In genomic region chr10:103576862-103577261, GRCh38 we compare ENCODE assay signal across 18 cellular contexts.
A peak's percentile ranks its signal among the peaks of the same experiment; 100 is the strongest.
DNase-seq lines count a peak whose midpoint lies in the region; ATAC-seq and TF ChIP-seq lines count a peak whose summit lies in the region.
"Had no signal": no experiment of that assay in that cellular context is flagged by ENCODE, and none has a peak within 500 bp of the region (broad histone marks: within the 10 kb centered on the region; RNA-seq: fewer than 3 reads in every experiment).

No MANE protein-coding gene starts in this region.

- H3K4me1 ChIP-seq in stomach (peaks cover 12 to 33% (median 26%) of the 10 kb centered on the region in 4 donors), sigmoid colon (peaks cover 0 to 9% (median 7%) of the 10 kb centered on the region in 4 donors)
- H3K4me1 ChIP-seq: BE2C, left lung, suprapubic skin had no signal

- TF ChIP-seq CTCF in WTC11 (IDR thresholded peaks at IDR 0.05) = no peak
- no peak for TF ChIP-seq CTCF in stomach (IDR thresholded peaks at IDR 0.05)
- no peak for TF ChIP-seq CTCF in sigmoid colon (IDR thresholded peaks at IDR 0.05)
- TF ChIP-seq CTCF in chondrocyte (IDR thresholded peaks at IDR 0.05) = no peak

- TF ChIP-seq POLR2A in stomach (IDR thresholded peaks at IDR 0.05) (no peak), sigmoid colon (IDR thresholded peaks at IDR 0.05) (no peak)

- 11 to 36% (median 24%) methylated on average over 2 of the region's 2 CpGs for WGBS in stomach, 5 donors
- WGBS in sigmoid colon, 2 donors = 8 to 29% methylated on average over 2 of the region's 2 CpGs

- no peak for TF ChIP-seq EP300 in stomach (IDR thresholded peaks at IDR 0.05)
- no peak for TF ChIP-seq EP300 in sigmoid colon (IDR thresholded peaks at IDR 0.05)

- H3K4me1 Mint-ChIP-seq in WTC11 (no peaks in the 10 kb centered on the region), chondrocyte (ENCODE audit: low read depth) (peaks cover 6% of the 10 kb centered on the region)
- H3K4me1 Mint-ChIP-seq: activated naive CD4-positive, alpha-beta T cell treated with anti-CD3 and anti-CD28 coated beads, Interleukin-2, amount 10 ng/mL, durations not matched to agents 7 days and 5 days had no signal

- POLR2A ChIA-PET in WTC11 (lab: Charles Lee) = no interaction called here

- intact Hi-C loops in stomach (cut with DNase I; ENCODE audit: low total_unique reads) (no loop called here), sigmoid colon (cut with DNase I) (no loop called here), head of caudate nucleus (cut with DNase I) (no loop called here)

- no peak overlapping the region for H3K27ac Mint-ChIP-seq in WTC11
- H3K27ac Mint-ChIP-seq in chondrocyte (ENCODE audit: unreplicated experiment) = no peak overlapping the region
- H3K27ac Mint-ChIP-seq: activated CD4-positive, alpha-beta T cell treated with anti-CD3 and anti-CD28 coated beads, Interleukin-2, amount 10 ng/mL, durations not matched to agents 24 days and 14 days; activated naive CD4-positive, alpha-beta T cell treated with anti-CD3 and anti-CD28 coated beads, Interleukin-2, amount 10 ng/mL, durations not matched to agents 7 days and 5 days had no signal

- H3K9me3 ChIP-seq in stomach = no peaks in the 10 kb centered on the region
- no peaks in the 10 kb centered on the region for H3K9me3 ChIP-seq in sigmoid colon
- H3K9me3 ChIP-seq: BE2C, left lung, SK-N-SH, suprapubic skin had no signal

- no peaks in the 10 kb centered on the region for H3K27me3 Mint-ChIP-seq in WTC11 (ENCODE audit: low read depth)
- H3K27me3 Mint-ChIP-seq in chondrocyte (ENCODE audit: low read depth) = peaks cover 28% of the 10 kb centered on the region

- no peaks in the 10 kb centered on the region for H3K36me3 Mint-ChIP-seq in WTC11
- H3K36me3 Mint-ChIP-seq in chondrocyte (ENCODE audit: low read depth) = no peaks in the 10 kb centered on the region
- H3K36me3 Mint-ChIP-seq: activated naive CD4-positive, alpha-beta T cell treated with anti-CD3 and anti-CD28 coated beads, Interleukin-2, amount 10 ng/mL, durations not matched to agents 7 days and 5 days had no signal

- CTCF ChIA-PET in WTC11 (lab: Charles Lee) = interaction anchor here (0.7 to 4.1 kb wide), 6 partner anchors 11 to 119 kb away, joined by 3 to 23 read pairs (median 7); no protein-coding TSS in a partner anchor

- ATAC-seq in WTC11 = no peak
- ATAC-seq: left lung had no signal

- H3K27ac ChIP-seq in stomach (peak overlapping the region in 1 of 5 donors; percentile 4), sigmoid colon (no peak overlapping the region)
- H3K27ac ChIP-seq: KMS-11, left lung, suprapubic skin had no signal

- no peaks in the 10 kb centered on the region for H3K36me3 ChIP-seq in stomach
- H3K36me3 ChIP-seq in sigmoid colon = no peaks in the 10 kb centered on the region
- H3K36me3 ChIP-seq: BE2C, left lung, suprapubic skin had no signal

- H3K4me3 Mint-ChIP-seq in WTC11 (no peak overlapping the region), chondrocyte (ENCODE audit: unreplicated experiment) (no peak overlapping the region)
- H3K4me3 Mint-ChIP-seq: activated CD4-positive, alpha-beta T cell treated with anti-CD3 and anti-CD28 coated beads, Interleukin-2, amount 10 ng/mL, durations not matched to agents 24 days and 14 days; activated naive CD4-positive, alpha-beta T cell treated with anti-CD3 and anti-CD28 coated beads, Interleukin-2, amount 10 ng/mL, durations not matched to agents 7 days and 5 days had no signal

- H3K4me3 ChIP-seq in stomach (no peak overlapping the region), sigmoid colon (no peak overlapping the region)
- H3K4me3 ChIP-seq: left lung, suprapubic skin had no signal

- H3K27me3 ChIP-seq in stomach = peaks cover 0 to 6% (median 0%) of the 10 kb centered on the region in 3 donors
- H3K27me3 ChIP-seq in sigmoid colon = peaks cover 5 to 42% (median 7%) of the 10 kb centered on the region in 3 donors
- H3K27me3 ChIP-seq: BE2C, suprapubic skin had no signal

- H3K9me3 Mint-ChIP-seq in WTC11 = no peaks in the 10 kb centered on the region
- no peaks in the 10 kb centered on the region for H3K9me3 Mint-ChIP-seq in chondrocyte (ENCODE audit: low read depth)
- H3K9me3 Mint-ChIP-seq: activated CD4-positive, alpha-beta T cell treated with anti-CD3 and anti-CD28 coated beads, Interleukin-2, amount 10 ng/mL, durations not matched to agents 24 days and 14 days; activated naive CD4-positive, alpha-beta T cell treated with anti-CD3 and anti-CD28 coated beads, Interleukin-2, amount 10 ng/mL, durations not matched to agents 7 days and 5 days had no signal

- DNase-seq in DMS53 treated with DMSO at 0.1 percent for 48 hours (lab: John Stamatoyannopoulos, UW; ENCODE audit: unreplicated experiment) (peak; percentile 90), NCI-H2081 (lab: John Stamatoyannopoulos, UW) (peak; percentile 19 to 72), WTC11 (ENCODE audit: low spot score) (no peak), stomach (peak; percentile 59), sigmoid colon (no peak), head of caudate nucleus (no peak), chondrocyte (ENCODE audit: low spot score) (no peak)
- DNase-seq: activated CD4-positive, alpha-beta T cell treated with anti-CD3 and anti-CD28 coated beads, Interleukin-2, amount 10 ng/mL, durations not matched to agents 24 days and 14 days; activated naive CD4-positive, alpha-beta T cell treated with anti-CD3 and anti-CD28 coated beads, Interleukin-2, amount 10 ng/mL, durations not matched to agents 7 days and 5 days; activated T-cell treated with anti-CD3 and anti-CD28 coated beads for 4 hours; BE2C; HCEC 1CT; left lung; NCI-H524 treated with DMSO at 0.1 percent for 48 hours; SK-N-SH; stimulated activated CD4-positive, alpha-beta T cell treated with anti-CD3 and anti-CD28 coated beads, Interleukin-4, amount 100 ng/mL, for 1 hour had no signal

TF ChIP-seq in WTC11, 78 proteins besides CTCF, POLR2A, EP300 and RAD21:
- peak; percentile 33; the same call in 1 of the 2 replicates for TF ChIP-seq GABPB1 (CRISPR knock-in tag; IDR thresholded peaks at IDR 0.05)
- TF ChIP-seq ZNF232 (CRISPR knock-in tag; IDR thresholded peaks at IDR 0.05) = no peak
TF ChIP-seq in WTC11: peak in this region for 1.

Comparison
In these comparisons a context has a peak if more than half of its experiments do, and no peak if none do; other contexts are left out.
1. DNase-seq: peak in DMS53 treated with DMSO at 0.1 percent for 48 hours (single experiment), NCI-H2081 (2 of 2) and stomach (single experiment); none in WTC11 (single experiment), sigmoid colon (single experiment), head of caudate nucleus (0 of 42) and chondrocyte (single experiment).